Comparison of ENCODE assay signal across 26 cellular contexts in the genomic region with DNA sequence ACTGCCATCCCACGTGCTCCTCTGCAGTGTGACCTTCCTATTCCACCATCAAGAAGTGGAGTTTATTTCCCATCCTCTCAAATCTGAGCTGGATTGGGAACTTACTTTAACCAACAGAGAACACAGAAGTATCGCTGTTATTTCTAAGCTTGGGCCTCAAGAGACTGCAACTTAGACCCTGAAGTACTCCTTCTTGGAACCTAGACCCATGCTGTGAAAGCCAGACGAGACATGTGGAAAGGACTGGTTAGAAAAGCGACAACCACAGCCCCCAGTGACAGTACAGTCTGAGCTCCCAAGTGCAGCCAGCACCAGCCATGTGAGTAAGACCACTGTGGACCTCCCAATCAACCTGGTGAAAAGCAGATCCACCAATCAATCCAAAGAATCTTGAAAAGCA. TPM values are rescaled to one million over a fixed set of nuclear protein-coding genes. Genes with fewer than 3 reads are reported as not detected.
DNase-seq lines count a peak whose midpoint lies in the region; ATAC-seq and TF ChIP-seq lines count a peak whose summit lies in the region.
"Had no signal": no experiment of that assay in that cellular context is flagged by ENCODE, and none has a peak within 500 bp of the region (broad histone marks: within the 10 kb centered on the region; RNA-seq: fewer than 3 reads in every experiment).

No MANE protein-coding gene starts in this region.

- no peak overlapping the region for H3K4me2 ChIP-seq in mesendoderm (ENCODE audit: low read length)

- H3K4me1 ChIP-seq in ACC112 (ENCODE audit: control insufficient read depth, insufficient read depth, low read length, unreplicated experiment) (peaks cover 25% of the 10 kb centered on the region), spleen (peaks cover 0 to 14% (median 4%) of the 10 kb centered on the region in 6 donors), mesendoderm (ENCODE audit: control insufficient read depth, low read depth, low read length) (no peaks in the 10 kb centered on the region)
- H3K4me1 ChIP-seq: Peyer's patch had no signal

- no peak overlapping the region for H4K5ac ChIP-seq in mesendoderm (ENCODE audit: low read length)

- 56 to 74% (median 66%) methylated on average over 4 of the region's 4 CpGs for WGBS in spleen, 5 donors
- no CpG with 5 or more reads among the region's 4 CpGs for WGBS in mesendoderm (ENCODE audit: extremely low coverage, insufficient coverage, low lambda C conversion rate)

- no peak overlapping the region for H2BK15ac ChIP-seq in mesendoderm (replicated peaks; ENCODE audit: low read depth)

- H3K4ac ChIP-seq in mesendoderm (ENCODE audit: low read depth, low read length) = no peak overlapping the region

- H3K36me3 ChIP-seq in ACC112 (ENCODE audit: insufficient read depth, low read length) (no peaks in the 10 kb centered on the region), spleen (no peaks in the 10 kb centered on the region), mesendoderm (ENCODE audit: control insufficient read depth, insufficient read depth, low read length) (no peaks in the 10 kb centered on the region)
- H3K36me3 ChIP-seq: esophagus muscularis mucosa, lower lobe of right lung, Peyer's patch, SJSA1, thoracic aorta had no signal

- H3K23ac ChIP-seq in mesendoderm (ENCODE audit: low read length) = no peak overlapping the region

- H3K36me3 Mint-ChIP-seq in HFFc6 (ENCODE audit: low read depth) (no peaks in the 10 kb centered on the region), endothelial cell (ENCODE audit: low read depth, unreplicated experiment) (peaks cover 32% of the 10 kb centered on the region), nephron progenitor cell (ENCODE audit: low read depth) (peaks cover 59% of the 10 kb centered on the region)
- H3K36me3 Mint-ChIP-seq: IgD-negative memory B cell, T-cell had no signal

- H2AFZ ChIP-seq in ACC112 (ENCODE audit: low read length, unreplicated experiment) = no peak overlapping the region

- no peak overlapping the region for H3K56ac ChIP-seq in mesendoderm (ENCODE audit: low read length)

- ATAC-seq in HG03432 (IDR thresholded peaks at IDR 0.05; ENCODE audit: unreplicated experiment) (no peak), GM21526 (IDR thresholded peaks at IDR 0.05; ENCODE audit: low FRiP score, unreplicated experiment) (no peak)
- ATAC-seq: activated CD4-positive, alpha-beta T cell treated with anti-CD3 and anti-CD28 coated beads for 36 hours; HCT116; lower lobe of right lung; T-cell had no signal

- no peak overlapping the region for H3K18ac ChIP-seq in mesendoderm (ENCODE audit: low read length)

- H3K9me3 Mint-ChIP-seq in HFFc6 (no peaks in the 10 kb centered on the region), endothelial cell (ENCODE audit: unreplicated experiment) (no peaks in the 10 kb centered on the region), nephron progenitor cell (no peaks in the 10 kb centered on the region)
- H3K9me3 Mint-ChIP-seq: brain, IgD-negative memory B cell had no signal

- no peak overlapping the region for H2BK5ac ChIP-seq in mesendoderm (ENCODE audit: low read length)

- H3K4me3 Mint-ChIP-seq in HFFc6 (no peak overlapping the region), endothelial cell (ENCODE audit: unreplicated experiment) (no peak overlapping the region), nephron progenitor cell (no peak overlapping the region)
- H3K4me3 Mint-ChIP-seq: activated CD4-positive, alpha-beta T cell treated with anti-CD3 and anti-CD28 coated beads for 36 hours; brain; IgD-negative memory B cell; T-cell had no signal

- H3K27me3 Mint-ChIP-seq in HFFc6 (ENCODE audit: insufficient read depth) (no peaks in the 10 kb centered on the region), endothelial cell (ENCODE audit: unreplicated experiment) (peaks cover 2% of the 10 kb centered on the region), nephron progenitor cell (ENCODE audit: low read depth, poor library complexity) (no peaks in the 10 kb centered on the region)
- H3K27me3 Mint-ChIP-seq: brain, IgD-negative memory B cell had no signal

- peak overlapping the region; percentile 13; the same call in 1 of the 2 replicates for H3K4me3 ChIP-seq in ACC112 (ENCODE audit: low read depth, low read length)
- H3K4me3 ChIP-seq in spleen = no peak overlapping the region
- no peak overlapping the region for H3K4me3 ChIP-seq in mesendoderm (ENCODE audit: low read length)
- H3K4me3 ChIP-seq: esophagus muscularis mucosa, lower lobe of right lung, Peyer's patch, SJSA1, thoracic aorta had no signal

- no peak overlapping the region for H2BK120ac ChIP-seq in mesendoderm (ENCODE audit: low read depth, low read length)

- TF ChIP-seq CTCF in HFFc6 (IDR thresholded peaks at IDR 0.05) (no peak), endothelial cell (IDR thresholded peaks at IDR 0.05; ENCODE audit: unreplicated experiment) (no peak), nephron progenitor cell (IDR thresholded peaks at IDR 0.05) (no peak), spleen (IDR thresholded peaks at IDR 0.05 in 8 of 11, conservative IDR thresholded peaks at IDR 0.05 in 3 of 11) (no peak)

- H3K79me2 ChIP-seq in ACC112 (ENCODE audit: control insufficient read depth, insufficient read depth, low read length, unreplicated experiment) = no peaks in the 10 kb centered on the region
- no peaks in the 10 kb centered on the region for H3K79me2 ChIP-seq in mesendoderm (ENCODE audit: control insufficient read depth, insufficient read depth, low read length)

- no peak overlapping the region for H2AK5ac ChIP-seq in mesendoderm (ENCODE audit: low read length)

- no peaks in the 10 kb centered on the region for H3K27me3 ChIP-seq in ACC112 (ENCODE audit: insufficient read depth, low read length)
- H3K27me3 ChIP-seq in spleen (replicated peaks in 1 of 7) = no peaks in the 10 kb centered on the region
- H3K27me3 ChIP-seq in mesendoderm (ENCODE audit: insufficient read depth, low read length, poor library complexity) = no peaks in the 10 kb centered on the region
- H3K27me3 ChIP-seq: esophagus muscularis mucosa, Peyer's patch, SJSA1 had no signal

- peak overlapping the region; percentile 97 for H3K27ac ChIP-seq in ACC112 (ENCODE audit: low read depth, low read length)
- peak overlapping the region in 3 of 8 donors; percentile 44 to 66 (median 44) for H3K27ac ChIP-seq in spleen
- no peak overlapping the region for H3K27ac ChIP-seq in mesendoderm (ENCODE audit: low read depth, low read length)
- H3K27ac ChIP-seq: thoracic aorta had no signal

- no peaks in the 10 kb centered on the region for H3K9me3 ChIP-seq in spleen
- H3K9me3 ChIP-seq: esophagus muscularis mucosa, lower lobe of right lung, Peyer's patch, SJSA1, thoracic aorta had no signal

- intact Hi-C loops in spleen (cut with DNase I; ENCODE audit: low total_unique reads) = no loop called here

- H3K79me1 ChIP-seq in mesendoderm (ENCODE audit: low read length) = no peaks in the 10 kb centered on the region

- H3K27ac Mint-ChIP-seq in HFFc6 (peak overlapping the region; percentile 92; the same call in 1 of the 2 replicates), endothelial cell (ENCODE audit: unreplicated experiment) (peak overlapping the region; percentile 99), nephron progenitor cell (peak overlapping the region; percentile 54)
- H3K27ac Mint-ChIP-seq: activated CD4-positive, alpha-beta T cell treated with anti-CD3 and anti-CD28 coated beads for 36 hours; IgD-negative memory B cell; T-cell had no signal

- peaks cover 19% of the 10 kb centered on the region for H3K4me1 Mint-ChIP-seq in HFFc6 (ENCODE audit: low read depth)
- H3K4me1 Mint-ChIP-seq in endothelial cell (ENCODE audit: unreplicated experiment) = peaks cover 46% of the 10 kb centered on the region
- peaks cover 12% of the 10 kb centered on the region for H3K4me1 Mint-ChIP-seq in nephron progenitor cell
- H3K4me1 Mint-ChIP-seq: activated CD4-positive, alpha-beta T cell treated with anti-CD3 and anti-CD28 coated beads for 36 hours; IgD-negative memory B cell; T-cell had no signal

- no peak for DNase-seq in HFFc6
- DNase-seq in endothelial cell (ENCODE audit: low spot score) = no peak
- DNase-seq in nephron progenitor cell = no peak
- no peak for DNase-seq in spleen
- DNase-seq in mesendoderm = no peak
- DNase-seq: activated CD4-positive, alpha-beta T cell treated with anti-CD3 and anti-CD28 coated beads for 36 hours; activated gamma-delta T cell treated with Interleukin-2 at 50 U/mL for 16 hours; effector CD8-positive, alpha-beta T cell; lower lobe of right lung; NCI-H1694; NCI-H2171; NCI-H524; Peyer's patch; stimulated activated CD4-positive, alpha-beta T cell treated with anti-CD3 and anti-CD28 coated beads, Interleukin-12 subunit alpha, Interleukin-12 subunit beta, amount 100 ng/mL, for 4 hours; stimulated activated CD4-positive, alpha-beta T cell treated with anti-CD3 and anti-CD28 coated beads, Interleukin-4, amount 100 ng/mL, for 24 hours; stimulated activated naive CD4-positive, alpha-beta T cell; T-cell had no signal

- no peak for TF ChIP-seq POLR2A in spleen (IDR thresholded peaks at IDR 0.05)

- no peak overlapping the region for H4K8ac ChIP-seq in mesendoderm (ENCODE audit: low read depth, low read length)

- no peak overlapping the region for H3K9ac ChIP-seq in mesendoderm (ENCODE audit: low read length)

RNA-seq across cellular contexts. Expression of gene ZNF521, which starts 52.1 kb away (rescaled TPM):
- 1 to 10 TPM in 2 of 6 experiments, under 1 TPM in 4; 0.27 to 5.3 (median 0.84) TPM for total RNA-seq in HFFc6 (2021; fragmentation: NEBNext Ultra II Directional; extraction: Animal tissue kit (Norgen Biotek cat#: 25700))
- total RNA-seq in endothelial cell (ENCODE audit: unreplicated experiment) (238 TPM), spleen (100 to 1,000 TPM in 4 of 7 donors, 10 to 100 TPM in 3; 55.6 to 136 (median 104) TPM)
- 1 to 10 TPM; 2.9 to 8.0 (median 3.3) TPM for polyA plus RNA-seq in spleen
- 5.3 TPM for polyA plus RNA-seq in mesendoderm (2013, experiment 1 of 2)
- polyA plus RNA-seq in mesendoderm (2013, experiment 2 of 2) = 5.1 TPM
- total RNA-seq: activated CD4-positive, alpha-beta T cell treated with anti-CD3 and anti-CD28 coated beads for 36 hours had no signal
- polyA plus RNA-seq: IgD-negative memory B cell had no signal

Comparison
In these comparisons a context has a peak if more than half of its experiments do, and no peak if none do; other contexts are left out.
1. RNA of gene ZNF521, which starts 52.1 kb away (total RNA-seq): 238 TPM in endothelial cell (single experiment) and 55.6 to 136 TPM in spleen; 0.27 to 5.3 TPM in HFFc6; every median in the first group is over 4 times any median in the second.
2. Peak in every context shown above with its lines, with median percentiles within 50 percentile points of each other: H3K27ac Mint-ChIP-seq.